33 cellular contexts compared by ENCODE assay signal in the genomic region with DNA sequence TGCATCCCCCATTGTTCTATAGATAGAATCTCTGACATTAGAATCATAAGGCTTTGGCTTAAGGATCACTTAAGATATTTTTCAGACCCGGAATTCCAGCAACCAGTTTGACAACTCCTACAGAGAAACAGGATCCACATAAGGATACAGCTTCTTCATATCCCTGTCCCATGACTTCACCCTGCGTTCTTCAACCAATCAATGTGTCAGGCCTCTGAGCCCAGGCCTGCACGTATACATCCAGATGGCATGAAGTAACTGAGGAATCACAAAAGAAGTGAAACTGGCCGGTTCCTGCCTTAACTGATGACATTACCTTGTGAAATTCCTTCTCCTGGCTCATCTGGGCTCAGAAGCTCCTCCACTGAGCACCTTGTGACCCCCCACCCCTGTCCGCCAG.
"Had no signal": no experiment of that assay in that cellular context is flagged by ENCODE, and none has a peak within 500 bp of the region (broad histone marks: within the 10 kb centered on the region; RNA-seq: fewer than 3 reads in every experiment).

No MANE protein-coding gene starts in this region.

- H3K27ac ChIP-seq: adrenal gland, body of pancreas, Peyer's patch, SJSA1 had no signal

- DNase-seq: activated B cell treated with CpG ODN at 0.5 μM for 24 hours; activated CD4-positive, alpha-beta memory T cell treated with anti-CD3 and anti-CD28 coated beads for 36 hours; activated CD4-positive, alpha-beta T cell treated with anti-CD3 and anti-CD28 coated beads for 4 hours; activated CD4-positive, alpha-beta T cell treated with anti-CD3 and anti-CD28 coated beads, Interleukin-2, amount 50 U/mL, for 1 hour; activated CD4-positive, CD25-positive, alpha-beta regulatory T cell treated with anti-CD3 and anti-CD28 coated beads, Interleukin-2, amount 50 U/mL, for 72 hours; activated CD8-positive, alpha-beta memory T cell treated with anti-CD3 and anti-CD28 coated beads, Interleukin-2, amount 50 U/mL, for 4 hours; activated gamma-delta T cell treated with Interleukin-2 at 50 U/mL for 16 hours; activated naive CD4-positive, alpha-beta T cell treated with anti-CD3 and anti-CD28 coated beads for 36 hours; activated T-cell treated with anti-CD3 and anti-CD28 coated beads for 4 hours; activated T-cell treated with anti-CD3 and anti-CD28 coated beads, Interleukin-2, amount 50 U/mL, for 4 hours; adrenal gland; body of pancreas; central memory CD4-positive, alpha-beta T cell; NCI-H1048; NCI-H1105 treated with DMSO at 0.1 percent for 48 hours; NCI-H1436; NCI-H1694; NCI-H1930; NCI-H2171; NCI-H510A; NCI-H526; NCI-H748 treated with DMSO at 0.1 percent for 48 hours; NK-92 treated with Interleukin-12 subunit alpha and Interleukin-12 subunit beta, amount 100 ng/mL, for 24 hours; PC-3; Peyer's patch; RPMI8226; SHP77 treated with DMSO at 0.1 percent for 48 hours had no signal

- H3K9me3 ChIP-seq: adrenal gland, body of pancreas, Peyer's patch, SJSA1, SK-N-SH had no signal

- H3K4me3 ChIP-seq: adrenal gland, body of pancreas, Peyer's patch, SJSA1 had no signal

- ATAC-seq: activated naive CD4-positive, alpha-beta T cell treated with anti-CD3 and anti-CD28 coated beads, Interleukin-2, amount 50 U/mL, for 72 hours; activated T-cell treated with anti-CD3 and anti-CD28 coated beads, Interleukin-2, amount 50 U/mL, for 4 hours; body of pancreas; PC-3 had no signal

- H3K4me1 ChIP-seq: adrenal gland, body of pancreas, Peyer's patch, SJSA1 had no signal

- H3K27me3 ChIP-seq: adrenal gland, body of pancreas, Peyer's patch, SJSA1 had no signal

- H3K9ac ChIP-seq: SK-N-SH had no signal

- H3K27me3 Mint-ChIP-seq: activated B cell treated with CpG ODN at 0.5 μM for 24 hours; activated CD4-positive, alpha-beta memory T cell treated with anti-CD3 and anti-CD28 coated beads for 36 hours had no signal

- H3K9me3 Mint-ChIP-seq: activated B cell treated with CpG ODN at 0.5 μM for 24 hours; activated CD4-positive, alpha-beta memory T cell treated with anti-CD3 and anti-CD28 coated beads for 36 hours; activated naive CD4-positive, alpha-beta T cell treated with anti-CD3 and anti-CD28 coated beads for 36 hours; activated naive CD4-positive, alpha-beta T cell treated with anti-CD3 and anti-CD28 coated beads, Interleukin-2, amount 50 U/mL, for 72 hours; activated T-cell treated with anti-CD3 and anti-CD28 coated beads, Interleukin-2, amount 50 U/mL, for 4 hours; activated T-helper 1 cell treated with anti-CD3 and anti-CD28 coated beads, Interleukin-12 subunit alpha, Interleukin-12 subunit beta, Interleukin-2, Interleukin-4 antibody, amounts not matched to agents 30 ng/mL and 10 ng/mL and 1 ng/mL, durations not matched to agents 14 hours and 24 hours and 36 hours; T-helper 1 cell treated with Interleukin-12 subunit alpha and Interleukin-12 subunit beta and Interleukin-4 antibody, amounts not matched to agents 30 μg/mL and 1 μg/mL, for 36 hours; T-helper 2 cell treated with Interferon-gamma antibody and Interleukin-4, amounts not matched to agents 5 μg/mL and 100 μg/mL, for 36 hours had no signal

- H3K4me3 Mint-ChIP-seq: activated B cell treated with CpG ODN at 0.5 μM for 24 hours; activated CD4-positive, alpha-beta memory T cell treated with anti-CD3 and anti-CD28 coated beads for 36 hours; activated naive CD4-positive, alpha-beta T cell treated with anti-CD3 and anti-CD28 coated beads for 36 hours; activated T-cell treated with anti-CD3 and anti-CD28 coated beads, Interleukin-2, amount 50 U/mL, for 4 hours; activated T-helper 1 cell treated with anti-CD3 and anti-CD28 coated beads, Interleukin-12 subunit alpha, Interleukin-12 subunit beta, Interleukin-2, Interleukin-4 antibody, amounts not matched to agents 30 ng/mL and 10 ng/mL and 1 ng/mL, durations not matched to agents 14 hours and 24 hours and 36 hours; T-helper 1 cell treated with Interleukin-12 subunit alpha and Interleukin-12 subunit beta and Interleukin-4 antibody, amounts not matched to agents 30 μg/mL and 1 μg/mL, for 36 hours; T-helper 2 cell treated with Interferon-gamma antibody and Interleukin-4, amounts not matched to agents 5 μg/mL and 100 μg/mL, for 36 hours had no signal

- H3K27ac Mint-ChIP-seq: activated B cell treated with CpG ODN at 0.5 μM for 24 hours; activated CD4-positive, alpha-beta memory T cell treated with anti-CD3 and anti-CD28 coated beads for 36 hours; activated naive CD4-positive, alpha-beta T cell treated with anti-CD3 and anti-CD28 coated beads for 36 hours; activated naive CD4-positive, alpha-beta T cell treated with anti-CD3 and anti-CD28 coated beads, Interleukin-2, amount 50 U/mL, for 72 hours; activated T-helper 1 cell treated with anti-CD3 and anti-CD28 coated beads, Interleukin-12 subunit alpha, Interleukin-12 subunit beta, Interleukin-2, Interleukin-4 antibody, amounts not matched to agents 30 ng/mL and 10 ng/mL and 1 ng/mL, durations not matched to agents 14 hours and 24 hours and 36 hours; T-helper 1 cell treated with Interleukin-12 subunit alpha and Interleukin-12 subunit beta and Interleukin-4 antibody, amounts not matched to agents 30 μg/mL and 1 μg/mL, for 36 hours; T-helper 2 cell treated with Interferon-gamma antibody and Interleukin-4, amounts not matched to agents 5 μg/mL and 100 μg/mL, for 36 hours had no signal

- H3K4me1 Mint-ChIP-seq: activated B cell treated with CpG ODN at 0.5 μM for 24 hours had no signal

- H3K36me3 Mint-ChIP-seq: activated CD4-positive, alpha-beta memory T cell treated with anti-CD3 and anti-CD28 coated beads for 36 hours; activated naive CD4-positive, alpha-beta T cell treated with anti-CD3 and anti-CD28 coated beads, Interleukin-2, amount 50 U/mL, for 72 hours had no signal

- H3K4me2 ChIP-seq: SK-N-SH had no signal

- H3K36me3 ChIP-seq: adrenal gland, Peyer's patch, SJSA1 had no signal
